ENCODE assay signal across 13 cellular contexts in the genomic region with DNA sequence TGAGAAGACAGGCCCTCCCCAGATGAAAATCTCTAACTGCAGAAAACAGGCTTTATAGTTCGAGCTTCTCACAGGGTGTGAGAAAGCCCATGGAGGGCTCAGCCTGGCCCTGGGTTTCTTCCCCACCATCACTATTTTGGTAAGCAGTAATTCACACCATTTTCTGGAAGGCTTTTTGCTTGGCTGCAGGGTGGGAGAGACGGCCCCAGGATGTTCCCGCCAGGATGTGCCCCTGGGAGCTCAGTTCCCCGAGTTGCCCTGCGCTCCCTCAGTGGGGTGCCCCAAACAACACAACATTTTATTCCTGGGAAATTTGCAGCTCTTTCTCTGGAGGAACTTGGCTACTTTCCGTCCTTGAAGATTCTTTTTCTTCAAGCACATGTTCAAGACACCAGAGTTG.
A peak's percentile ranks its signal among the peaks of the same experiment; 100 is the strongest.
DNase-seq lines count a peak whose midpoint lies in the region; ATAC-seq and TF ChIP-seq lines count a peak whose summit lies in the region.
"Had no signal": no experiment of that assay in that cellular context is flagged by ENCODE, and none has a peak within 500 bp of the region (broad histone marks: within the 10 kb centered on the region; RNA-seq: fewer than 3 reads in every experiment).

No MANE protein-coding gene starts in this region.

- DNase-seq in sigmoid colon (peak; percentile 22), left ventricle myocardium superior (no peak), CD1c-positive myeloid dendritic cell (ENCODE audit: extremely low spot score) (no peak)
- DNase-seq: ACHN, DMS53, H9, Karpas-422 had no signal

- ATAC-seq in left ventricle myocardium superior (no peak), HG02642 (IDR thresholded peaks at IDR 0.05; ENCODE audit: poor library complexity, unreplicated experiment) (no peak)
- ATAC-seq: K562 had no signal

- H3K36me3 ChIP-seq in BLaER1 treated with 17β-estradiol and CSF1 and Interleukin-3, amounts not matched to agents 10 nM and 100 nM, result no peaks in the 10 kb centered on the region
- no peaks in the 10 kb centered on the region for H3K36me3 ChIP-seq in HUES48 (ENCODE audit: control insufficient read depth, insufficient read depth, low read length)
- H3K36me3 ChIP-seq in iPS-15b (ENCODE audit: control insufficient read depth, insufficient read depth, low read length), result no peaks in the 10 kb centered on the region
- H3K36me3 ChIP-seq in sigmoid colon, result no peaks in the 10 kb centered on the region

- TF ChIP-seq POLR2A in sigmoid colon (IDR thresholded peaks at IDR 0.05), result no peak

- TF ChIP-seq CTCF in sigmoid colon (IDR thresholded peaks at IDR 0.05), result no peak

- H3K4me3 ChIP-seq in BLaER1 treated with 17β-estradiol and CSF1 and Interleukin-3, amounts not matched to agents 10 nM and 100 nM, result no peak overlapping the region
- H3K4me3 ChIP-seq in HUES48 (ENCODE audit: low read depth, low read length), result no peak overlapping the region
- H3K4me3 ChIP-seq in iPS-15b (ENCODE audit: low read depth, low read length), result no peak overlapping the region
- H3K4me3 ChIP-seq in sigmoid colon, result no peak overlapping the region
- H3K4me3 ChIP-seq: K562 had no signal

- peaks cover 0 to 10% (median 0%) of the 10 kb centered on the region in 11 experiments; a peak in 2 of 22 replicates for H3K9me3 ChIP-seq in BLaER1 treated with 17β-estradiol and CSF1 and Interleukin-3, amounts not matched to agents 10 nM and 100 nM (replicated peaks in 1 of 11)
- no peaks in the 10 kb centered on the region for H3K9me3 ChIP-seq in HUES48 (ENCODE audit: control insufficient read depth, insufficient read depth, low read length)
- H3K9me3 ChIP-seq in iPS-15b (ENCODE audit: control insufficient read depth, insufficient read depth, low read length), result no peaks in the 10 kb centered on the region
- no peaks in the 10 kb centered on the region for H3K9me3 ChIP-seq in sigmoid colon

- peaks cover 28 to 77% (median 51%) of the 10 kb centered on the region in 10 experiments for H3K4me1 ChIP-seq in BLaER1 treated with 17β-estradiol and CSF1 and Interleukin-3, amounts not matched to agents 10 nM and 100 nM
- peaks cover 14% of the 10 kb centered on the region for H3K4me1 ChIP-seq in HUES48 (ENCODE audit: control insufficient read depth, insufficient read depth, low read length)
- peaks cover 8% of the 10 kb centered on the region for H3K4me1 ChIP-seq in iPS-15b (ENCODE audit: control insufficient read depth, insufficient read depth, low read length)
- no peaks in the 10 kb centered on the region for H3K4me1 ChIP-seq in sigmoid colon

- 90 to 94% methylated on average over 6 of the region's 6 CpGs for WGBS in sigmoid colon, 2 donors

- no peak overlapping the region for H3K9ac ChIP-seq in BLaER1 treated with 17β-estradiol and CSF1 and Interleukin-3, amounts not matched to agents 10 nM and 100 nM
- H3K9ac ChIP-seq in HUES48 (ENCODE audit: low read depth, low read length) (no peak overlapping the region), iPS-15b (ENCODE audit: low read depth, low read length) (peak overlapping the region; percentile 9)

- intact Hi-C loops in sigmoid colon (cut with DNase I), result no loop called here
- intact Hi-C loops in left ventricle myocardium superior (cut with micrococcal nuclease), result no loop called here

- no peak overlapping the region for H3K27ac ChIP-seq in BLaER1 treated with 17β-estradiol and CSF1 and Interleukin-3, amounts not matched to agents 10 nM and 100 nM
- H3K27ac ChIP-seq in HUES48 (ENCODE audit: low read depth, low read length), result peak overlapping the region; percentile 34
- no peak overlapping the region for H3K27ac ChIP-seq in sigmoid colon
- H3K27ac ChIP-seq: C4-2B had no signal

- peaks cover 0 to 14% (median 0%) of the 10 kb centered on the region in 11 experiments; a peak in 3 of 22 replicates for H3K27me3 ChIP-seq in BLaER1 treated with 17β-estradiol and CSF1 and Interleukin-3, amounts not matched to agents 10 nM and 100 nM
- no peaks in the 10 kb centered on the region for H3K27me3 ChIP-seq in HUES48 (ENCODE audit: control insufficient read depth, insufficient read depth, low read length)
- H3K27me3 ChIP-seq in iPS-15b (ENCODE audit: control insufficient read depth, insufficient read depth, low read length), result no peaks in the 10 kb centered on the region
- no peaks in the 10 kb centered on the region for H3K27me3 ChIP-seq in sigmoid colon

- no peak for TF ChIP-seq EP300 in sigmoid colon (IDR thresholded peaks at IDR 0.05)

- no peaks in the 10 kb centered on the region for H4K20me1 ChIP-seq in BLaER1 treated with 17β-estradiol and CSF1 and Interleukin-3, amounts not matched to agents 10 nM and 100 nM

- peak overlapping the region in 8 of 11 experiments; percentile 0 to 76 (median 22); a peak in 9 of 22 replicates for H3K4me2 ChIP-seq in BLaER1 treated with 17β-estradiol and CSF1 and Interleukin-3, amounts not matched to agents 10 nM and 100 nM
